In the genomic region with DNA sequence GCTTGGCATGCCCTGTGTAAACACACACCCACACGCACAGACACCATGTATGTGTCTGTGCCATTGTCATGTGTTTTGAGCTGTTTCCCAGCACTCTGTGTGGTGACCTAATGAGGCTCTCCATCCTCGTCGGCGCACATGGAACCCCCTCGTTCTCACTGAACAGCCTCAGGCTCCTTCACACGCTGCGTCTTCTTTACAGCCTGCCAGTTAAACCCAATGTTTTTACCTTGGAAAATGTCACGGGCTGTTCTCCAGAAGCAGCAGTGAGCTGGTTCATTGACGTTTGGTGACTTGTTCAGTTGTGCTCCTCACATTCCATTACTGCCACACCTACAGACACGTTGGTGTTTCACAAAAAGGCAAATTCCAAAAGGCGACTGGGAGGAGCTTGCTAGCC, we compare ENCODE assay signal across 27 cellular contexts.
DNase-seq lines count a peak whose midpoint lies in the region; ATAC-seq, FAIRE-seq and TF ChIP-seq lines count a peak whose summit lies in the region.
"Had no signal": no experiment of that assay in that cellular context is flagged by ENCODE, and none has a peak within 500 bp of the region (broad histone marks: within the 10 kb centered on the region; RNA-seq: fewer than 3 reads in every experiment).

No MANE protein-coding gene starts in this region.

- BruUV-seq in HepG2 (replicated peaks; lab: Mats Ljungman, UMichigan) = no TSS peak

- no peak overlapping the region for H3K4ac ChIP-seq in mesendoderm (ENCODE audit: low read depth, low read length)

- FAIRE-seq in HepG2 (lab: Jason Lieb, UNC) (no peak), urothelium cell line (lab: Jason Lieb, UNC) (no peak)
- FAIRE-seq: GM19239, H54 had no signal

- no peak overlapping the region for H4K5ac ChIP-seq in mesendoderm (ENCODE audit: low read length)

- intact Hi-C loops in HepG2 (cut with micrococcal nuclease; ENCODE audit: unreplicated experiment) (no loop called here), spleen (cut with DNase I; ENCODE audit: low total_unique reads) (no loop called here)

- no peak for TF ChIP-seq EP300 in HepG2 (IDR thresholded peaks at IDR 0.05; ENCODE audit: low read depth in 2 of 2, low read length in 2 of 2)
- TF ChIP-seq EP300 in HepG2 (CRISPR knock-in tag; IDR thresholded peaks at IDR 0.05; ENCODE audit: borderline replicate concordance) = no peak

- H2BK15ac ChIP-seq in mesendoderm (replicated peaks; ENCODE audit: low read depth) = no peak overlapping the region

- H3K79me2 ChIP-seq in HepG2 (ENCODE audit: insufficient read depth, low read length) (no peaks in the 10 kb centered on the region), mesendoderm (ENCODE audit: control insufficient read depth, insufficient read depth, low read length) (no peaks in the 10 kb centered on the region)

- no peak overlapping the region for H3K23ac ChIP-seq in mesendoderm (ENCODE audit: low read length)

- no peak overlapping the region for H3K4me3 ChIP-seq in liver (ENCODE audit: low read depth in 1 of 3, low read length in 3 of 3)
- no peak overlapping the region for H3K4me3 ChIP-seq in HepG2 (replicated peaks in 1 of 3; ENCODE audit: insufficient read depth in 1 of 3, low read depth in 2 of 3, low read length in 3 of 3)
- no peak overlapping the region for H3K4me3 ChIP-seq in mesendoderm (ENCODE audit: low read length)
- no peak overlapping the region for H3K4me3 ChIP-seq in spleen
- H3K4me3 ChIP-seq: psoas muscle had no signal

- no peak for TF ChIP-seq CTCF in liver (IDR thresholded peaks at IDR 0.05; ENCODE audit: low read depth, low read length, missing input control)
- TF ChIP-seq CTCF in HepG2 (CRISPR knock-in tag; IDR thresholded peaks at IDR 0.05) = no peak
- no peak for TF ChIP-seq CTCF in spleen (IDR thresholded peaks at IDR 0.05 in 8 of 11, conservative IDR thresholded peaks at IDR 0.05 in 3 of 11)

- H3K27ac ChIP-seq in liver (ENCODE audit: low read depth in 1 of 2, low read length in 2 of 2) (no peak overlapping the region), HepG2 (ENCODE audit: extremely low read length, insufficient read depth, low read length) (no peak overlapping the region), epithelial cell of prostate (peak overlapping the region; percentile 66), mesendoderm (ENCODE audit: low read depth, low read length) (no peak overlapping the region), spleen (no peak overlapping the region)
- H3K27ac ChIP-seq: brain microvascular endothelial cell, neutrophil, psoas muscle had no signal

- CTCF ChIA-PET in HepG2 (lab: Yijun Ruan, JAX; ENCODE audit: low intra/inter-chr PET ratio, low total read pairs) = no interaction called here

- H3K9ac ChIP-seq in liver (ENCODE audit: low read depth in 1 of 2, low read length in 2 of 2) (no peak overlapping the region), HepG2 (ENCODE audit: insufficient read depth, low read depth, low read length) (no peak overlapping the region), mesendoderm (ENCODE audit: low read length) (no peak overlapping the region)

- H3K4me1 ChIP-seq in liver (ENCODE audit: control insufficient read depth in 4 of 4, insufficient read depth in 4 of 4, low read length in 3 of 4) (no peaks in the 10 kb centered on the region), HepG2 (ENCODE audit: insufficient read depth, low read length) (no peaks in the 10 kb centered on the region), mesendoderm (ENCODE audit: control insufficient read depth, low read depth, low read length) (no peaks in the 10 kb centered on the region), spleen (no peaks in the 10 kb centered on the region)
- H3K4me1 ChIP-seq: psoas muscle had no signal

- H3K56ac ChIP-seq in mesendoderm (ENCODE audit: low read length) = no peak overlapping the region

- no peak for ATAC-seq in HepG2
- ATAC-seq: activated CD4-positive, alpha-beta T cell treated with anti-CD3 and anti-CD28 coated beads for 36 hours; left ventricle myocardium superior; psoas muscle; stimulated activated memory B cell treated with anti-CD40 and anti-IgM and Interleukin-4, amounts not matched to agents 10 μg/mL and 1 μg/mL and 100 μg/mL, for 72 hours had no signal

- no peaks in the 10 kb centered on the region for H3K27me3 ChIP-seq in liver (ENCODE audit: control insufficient read depth in 4 of 4, insufficient read depth in 4 of 4, low read length in 3 of 4)
- H3K27me3 ChIP-seq in HepG2 (ENCODE audit: control insufficient read depth in 1 of 2, insufficient read depth in 2 of 2, low read length in 2 of 2) = no peaks in the 10 kb centered on the region
- H3K27me3 ChIP-seq in mesendoderm (ENCODE audit: insufficient read depth, low read length, poor library complexity) = no peaks in the 10 kb centered on the region
- H3K27me3 ChIP-seq in spleen (replicated peaks in 1 of 7) = peaks cover 0 to 21% (median 0%) of the 10 kb centered on the region in 7 donors
- H3K27me3 ChIP-seq: brain microvascular endothelial cell, neutrophil had no signal

- no peaks in the 10 kb centered on the region for H3K9me3 ChIP-seq in liver (ENCODE audit: control insufficient read depth in 4 of 4, low read length in 3 of 4)
- H3K9me3 ChIP-seq in HepG2 (ENCODE audit: low read length) = no peaks in the 10 kb centered on the region
- peaks cover 0 to 4% (median 0%) of the 10 kb centered on the region in 8 donors for H3K9me3 ChIP-seq in spleen
- H3K9me3 ChIP-seq: neutrophil, psoas muscle had no signal

- TF ChIP-seq RAD21 in liver (IDR thresholded peaks at IDR 0.05) = no peak
- no peak for TF ChIP-seq RAD21 in HepG2 (CRISPR knock-in tag; IDR thresholded peaks at IDR 0.05)

- H2AK5ac ChIP-seq in mesendoderm (ENCODE audit: low read length) = no peak overlapping the region

- no peaks in the 10 kb centered on the region for H3K79me1 ChIP-seq in mesendoderm (ENCODE audit: low read length)

- WGBS in liver = 74% methylated on average over 11 of the region's 11 CpGs
- WGBS in HepG2 (ENCODE audit: low lambda C conversion rate) = 90% methylated on average over 11 of the region's 11 CpGs
- no CpG with 5 or more reads among the region's 11 CpGs for WGBS in mesendoderm (ENCODE audit: extremely low coverage, insufficient coverage, low lambda C conversion rate)
- 82 to 86% (median 84%) methylated on average over 11 of the region's 11 CpGs for WGBS in spleen, 5 donors

- H2BK120ac ChIP-seq in mesendoderm (ENCODE audit: low read depth, low read length) = no peak overlapping the region

- H3K4me2 ChIP-seq in HepG2 (ENCODE audit: low read depth, low read length) (no peak overlapping the region), mesendoderm (ENCODE audit: low read length) (no peak overlapping the region)

- H4K20me1 ChIP-seq in HepG2 (ENCODE audit: insufficient read depth, low read length) = no peaks in the 10 kb centered on the region

- H4K8ac ChIP-seq in mesendoderm (ENCODE audit: low read depth, low read length) = no peak overlapping the region

- POLR2A ChIA-PET in HepG2 (lab: Yijun Ruan, JAX) = interaction anchor here (0.6 to 3.1 kb wide), 2 partner anchors 55 to 201 kb away, joined by 3 to 10 read pairs; partner anchors contain the start of gene FOXQ1

- no peaks in the 10 kb centered on the region for H3K36me3 ChIP-seq in liver (ENCODE audit: control insufficient read depth in 4 of 4, insufficient read depth in 3 of 4, low read depth in 1 of 4, low read length in 3 of 4)
- H3K36me3 ChIP-seq in HepG2 (replicated peaks in 1 of 2; ENCODE audit: control insufficient read depth in 1 of 2, insufficient read depth in 2 of 2, low read length in 2 of 2) = no peaks in the 10 kb centered on the region
- no peaks in the 10 kb centered on the region for H3K36me3 ChIP-seq in mesendoderm (ENCODE audit: control insufficient read depth, insufficient read depth, low read length)
- H3K36me3 ChIP-seq in spleen = no peaks in the 10 kb centered on the region
- H3K36me3 ChIP-seq: brain microvascular endothelial cell, neutrophil had no signal

- in situ Hi-C loops in HepG2 (cut with HindIII; ENCODE audit: extremely low pct_ligation_motif_present, low pct_unique_long_range_greater_than_20kb) = no loop called here

- DNase-seq in HepG2 (ENCODE audit: low spot score) (no peak), epithelial cell of prostate (ENCODE audit: low read depth, low spot score) (no peak), mesendoderm (peak; percentile 9), urothelium cell line (ENCODE audit: low spot score) (peak; percentile 44), NCI-H2029 treated with DMSO at 0.1 percent for 48 hours (lab: John Stamatoyannopoulos, UW) (no peak), spleen (no peak)
- no peak for DNase-seq in stimulated activated CD8-positive, alpha-beta memory T cell treated with anti-CD3 and anti-CD28 coated beads, Interleukin-4, amount 100 ng/mL, for 48 hours
- DNase-seq: 8988T; activated CD4-positive, alpha-beta T cell treated with anti-CD3 and anti-CD28 coated beads for 36 hours; amniotic stem cell; brain microvascular endothelial cell; DMS79 treated with DMSO at 0.1 percent for 48 hours; glutamatergic neuron; left ventricle myocardium superior; midbrain; naive B cell; NCI-H1417; NCI-H2029; NCI-H524; psoas muscle; SHP77 treated with DMSO at 0.1 percent for 48 hours; substantia nigra had no signal

- no peak overlapping the region for H2BK5ac ChIP-seq in mesendoderm (ENCODE audit: low read length)

- H2AFZ ChIP-seq in HepG2 (ENCODE audit: low read length) = no peak overlapping the region

- TF ChIP-seq POLR2A in HepG2 (IDR thresholded peaks at IDR 0.05; ENCODE audit: insufficient read depth in 1 of 2, low read depth in 2 of 2, low read length in 2 of 2) = no peak
- no peak for TF ChIP-seq POLR2A in spleen (IDR thresholded peaks at IDR 0.05)

- no peak overlapping the region for H3K18ac ChIP-seq in mesendoderm (ENCODE audit: low read length)

TF ChIP-seq in liver, 16 proteins besides CTCF, POLR2A, EP300 and RAD21:
- no peak for TF ChIP-seq HNF4G (IDR thresholded peaks at IDR 0.05)
- no peak for TF ChIP-seq NR2F2 (IDR thresholded peaks at IDR 0.05)
- TF ChIP-seq FOXA2 (IDR thresholded peaks at IDR 0.05) = peak; percentile 4

TF ChIP-seq in HepG2, 621 proteins besides CTCF, POLR2A, EP300 and RAD21 (continues in another document):
- TF ChIP-seq ZNF292 (CRISPR knock-in tag; IDR thresholded peaks at IDR 0.05; ENCODE audit: borderline replicate concordance, low read depth) (no peak), SNAI1 (CRISPR knock-in tag; IDR thresholded peaks at IDR 0.05; ENCODE audit: borderline replicate concordance) (no peak), MED8 (CRISPR knock-in tag; IDR thresholded peaks at IDR 0.05; ENCODE audit: insufficient replicate concordance) (no peak), FOXO1 (CRISPR knock-in tag; IDR thresholded peaks at IDR 0.05) (no peak)

Comparison
In these comparisons a context has a peak if more than half of its experiments do, and no peak if none do; other contexts are left out.
1. DNase-seq: peak in mesendoderm (single experiment) and urothelium cell line (single experiment); none in HepG2 (single experiment), epithelial cell of prostate (single experiment), NCI-H2029 treated with DMSO at 0.1 percent for 48 hours (single experiment), spleen (single experiment) and stimulated activated CD8-positive, alpha-beta memory T cell treated with anti-CD3 and anti-CD28 coated beads, Interleukin-4, amount 100 ng/mL, for 48 hours (single experiment).